ENCODE assay signal across 8 cellular contexts in genomic region chrX:48071064-48071985, GRCh38. TPM values are rescaled to one million over a fixed set of nuclear protein-coding genes. Genes with fewer than 3 reads are reported as not detected.
DNase-seq lines count a peak whose midpoint lies in the region; ATAC-seq and TF ChIP-seq lines count a peak whose summit lies in the region.

TSS of gene ZNF630 (minus strand) at chrX:48071640. CDS start at chrX:48066886, 4,754 bp downstream.

- CTCF ChIA-PET in AG04449 (lab: Yijun Ruan, JAX) = no interaction called here

- H3K27me3 ChIP-seq in NT2/D1 (ENCODE audit: insufficient read depth, insufficient read length) = no peaks in the 10 kb centered on the region

- H3K27me3 Mint-ChIP-seq in nephron progenitor cell (ENCODE audit: low read depth, poor library complexity) = no peaks in the 10 kb centered on the region

- H3K4me3 Mint-ChIP-seq in nephron progenitor cell = peak within 1 kb of the TSS; percentile 92

- H3K4me3 ChIP-seq in AG04449 (ENCODE audit: low read depth, low read length) (peak within 1 kb of the TSS; percentile 55), NT2/D1 (ENCODE audit: insufficient read length, low read depth) (peak within 1 kb of the TSS; percentile 81), fibroblast of the aortic adventitia (ENCODE audit: low read depth, low read length) (peak within 1 kb of the TSS; percentile 56)

- no peak for TF ChIP-seq CTCF in AG04449 (IDR thresholded peaks at IDR 0.05; ENCODE audit: insufficient read depth, low read length, missing control alignments)
- TF ChIP-seq CTCF in fibroblast of the aortic adventitia (IDR thresholded peaks at IDR 0.05; ENCODE audit: insufficient read depth, low read length) = no peak
- no peak for TF ChIP-seq CTCF in nephron progenitor cell (IDR thresholded peaks at IDR 0.05)

- no peaks in the 10 kb centered on the region for H3K9me3 ChIP-seq in NT2/D1 (ENCODE audit: insufficient read depth, low read length)

- peaks cover 7% of the 10 kb centered on the region for H3K4me1 Mint-ChIP-seq in nephron progenitor cell

- no peak for DNase-seq in AG04449 (ENCODE audit: low read depth, low spot score)
- peak; percentile 75 for DNase-seq in NT2/D1 (ENCODE audit: low read depth, low spot score)
- peak; percentile 39 for DNase-seq in activated T-helper 9 cell treated with anti-CD3 and anti-CD28 coated beads, Interleukin-2, amount 50 U/mL, for 16 hours (ENCODE audit: low read depth)
- DNase-seq in fibroblast of the aortic adventitia (ENCODE audit: low read depth) = peak; percentile 6
- peak; percentile 49 for DNase-seq in nephron progenitor cell
- DNase-seq in stimulated activated naive CD8-positive, alpha-beta T cell treated with anti-CD3 and anti-CD28 coated beads, Interleukin-15, Interleukin-2, amounts not matched to agents 100 U/mL and 50 U/mL, for 24 hours = peak; percentile 71

- no peaks in the 10 kb centered on the region for H3K36me3 ChIP-seq in NT2/D1 (ENCODE audit: insufficient read depth, insufficient read length, low read length)

- peaks cover 13% of the 10 kb centered on the region for H3K36me3 Mint-ChIP-seq in nephron progenitor cell (ENCODE audit: low read depth)

- H3K4me1 ChIP-seq in NT2/D1 (ENCODE audit: insufficient read depth, insufficient read length) = no peaks in the 10 kb centered on the region

- H3K27ac Mint-ChIP-seq in nephron progenitor cell = peak within 1 kb of the TSS; percentile 82

- peak within 1 kb of the TSS; percentile 87 for H3K9ac ChIP-seq in NT2/D1 (ENCODE audit: insufficient read length, low read depth)

- ATAC-seq in GM19043 (IDR thresholded peaks at IDR 0.05; ENCODE audit: low read depth, unreplicated experiment) = peak; percentile 77
- peak; percentile 94 for ATAC-seq in HG03439 (IDR thresholded peaks at IDR 0.05; ENCODE audit: unreplicated experiment)
- ATAC-seq in stimulated activated naive CD8-positive, alpha-beta T cell treated with anti-CD3 and anti-CD28 coated beads, Interleukin-15, Interleukin-2, amounts not matched to agents 100 U/mL and 50 U/mL, for 24 hours = peak; percentile 92

- peaks cover 77% of the 10 kb centered on the region for H3K9me3 Mint-ChIP-seq in nephron progenitor cell

- POLR2A ChIA-PET in AG04449 (lab: Yijun Ruan, JAX) = no interaction called here

RNA-seq across cellular contexts. Expression of gene ZNF630, which starts in this region (rescaled TPM):
- 0.81 and 2.0 TPM in 2 replicates for total RNA-seq in fibroblast of the aortic adventitia (ENCODE audit: low replicate concordance)
